21 cellular contexts compared by ENCODE assay signal in genomic region chr12:47280543-47281330, GRCh38.
A peak's percentile ranks its signal among the peaks of the same experiment; 100 is the strongest.
DNase-seq lines count a peak whose midpoint lies in the region; ATAC-seq and TF ChIP-seq lines count a peak whose summit lies in the region.
"Had no signal": no experiment of that assay in that cellular context is flagged by ENCODE, and none has a peak within 500 bp of the region (broad histone marks: within the 10 kb centered on the region; RNA-seq: fewer than 3 reads in every experiment).

No MANE protein-coding gene starts in this region.

- no peaks in the 10 kb centered on the region for H3K9me3 Mint-ChIP-seq in T-helper 2 cell treated with Interferon-gamma antibody and Interleukin-4, amounts not matched to agents 5 μg/mL and 100 μg/mL, for 36 hours
- H3K9me3 Mint-ChIP-seq in activated naive CD8-positive, alpha-beta T cell (ENCODE audit: low read depth), result peaks cover 9% of the 10 kb centered on the region
- no peaks in the 10 kb centered on the region for H3K9me3 Mint-ChIP-seq in progenitor cell of endocrine pancreas (ENCODE audit: low read depth)

- no peak overlapping the region for H3K27ac ChIP-seq in left lung
- H3K27ac ChIP-seq: 22Rv1, prostate gland, transverse colon had no signal

- H3K4me3 Mint-ChIP-seq in T-helper 2 cell treated with Interferon-gamma antibody and Interleukin-4, amounts not matched to agents 5 μg/mL and 100 μg/mL, for 36 hours, result no peak overlapping the region
- no peak overlapping the region for H3K4me3 Mint-ChIP-seq in activated naive CD8-positive, alpha-beta T cell
- H3K4me3 Mint-ChIP-seq in progenitor cell of endocrine pancreas (ENCODE audit: low read depth), result no peak overlapping the region
- H3K4me3 Mint-ChIP-seq: B cell had no signal

- H3K4me3 ChIP-seq in left lung, result no peak overlapping the region
- H3K4me3 ChIP-seq: HAP-1, prostate gland, transverse colon had no signal

- H3K36me3 ChIP-seq in left lung, result no peaks in the 10 kb centered on the region
- H3K36me3 ChIP-seq: HAP-1, prostate gland, transverse colon had no signal

- no peak for TF ChIP-seq CTCF in left lung (IDR thresholded peaks at IDR 0.05)
- TF ChIP-seq CTCF in progenitor cell of endocrine pancreas (IDR thresholded peaks at IDR 0.05; ENCODE audit: unreplicated experiment), result no peak

- H3K9me3 ChIP-seq in left lung, result no peaks in the 10 kb centered on the region
- H3K9me3 ChIP-seq: HAP-1, prostate gland, transverse colon had no signal

- peaks cover 16 to 27% of the 10 kb centered on the region in 2 donors for H3K4me1 ChIP-seq in left lung
- H3K4me1 ChIP-seq: HAP-1, prostate gland had no signal

- H3K27me3 ChIP-seq in left lung, result no peaks in the 10 kb centered on the region
- H3K27me3 ChIP-seq: transverse colon had no signal

- no peak for DNase-seq in T-helper 2 cell treated with Interferon-gamma antibody and Interleukin-4, amounts not matched to agents 5 μg/mL and 100 μg/mL, for 36 hours (ENCODE audit: low spot score)
- DNase-seq in T-helper 2 cell (no peak), Daoy (ENCODE audit: low read depth) (peak; percentile 26), left lung (no peak), progenitor cell of endocrine pancreas (ENCODE audit: low spot score, unreplicated experiment) (no peak), 8988T (no peak)
- DNase-seq: activated CD8-positive, alpha-beta memory T cell treated with anti-CD3 and anti-CD28 coated beads, Interleukin-2, amount 50 U/mL, for 4 hours; activated gamma-delta T cell; Calu3; midbrain; NCI-H1417 treated with DMSO at 0.1 percent for 48 hours; NCI-H510A; RPMI8226; T1000; transverse colon had no signal

- intact Hi-C loops in left lung (cut with DNase I), result no loop called here

- H3K27ac Mint-ChIP-seq in T-helper 2 cell treated with Interferon-gamma antibody and Interleukin-4, amounts not matched to agents 5 μg/mL and 100 μg/mL, for 36 hours, result peak overlapping the region; percentile 33
- peak overlapping the region; percentile 91 for H3K27ac Mint-ChIP-seq in activated naive CD8-positive, alpha-beta T cell
- no peak overlapping the region for H3K27ac Mint-ChIP-seq in progenitor cell of endocrine pancreas
- H3K27ac Mint-ChIP-seq: B cell had no signal

- H3K36me3 Mint-ChIP-seq in T-helper 2 cell treated with Interferon-gamma antibody and Interleukin-4, amounts not matched to agents 5 μg/mL and 100 μg/mL, for 36 hours (ENCODE audit: low read depth), result peaks cover 4% of the 10 kb centered on the region
- H3K36me3 Mint-ChIP-seq in activated naive CD8-positive, alpha-beta T cell, result peaks cover 7% of the 10 kb centered on the region
- H3K36me3 Mint-ChIP-seq in progenitor cell of endocrine pancreas (ENCODE audit: insufficient read depth), result no peaks in the 10 kb centered on the region

- peaks cover 46% of the 10 kb centered on the region for H3K4me1 Mint-ChIP-seq in T-helper 2 cell treated with Interferon-gamma antibody and Interleukin-4, amounts not matched to agents 5 μg/mL and 100 μg/mL, for 36 hours (ENCODE audit: low read depth)
- peaks cover 88% of the 10 kb centered on the region for H3K4me1 Mint-ChIP-seq in activated naive CD8-positive, alpha-beta T cell (ENCODE audit: low read depth)
- peaks cover 5% of the 10 kb centered on the region for H3K4me1 Mint-ChIP-seq in progenitor cell of endocrine pancreas (ENCODE audit: low read depth)

- no peaks in the 10 kb centered on the region for H3K27me3 Mint-ChIP-seq in T-helper 2 cell treated with Interferon-gamma antibody and Interleukin-4, amounts not matched to agents 5 μg/mL and 100 μg/mL, for 36 hours (ENCODE audit: low read depth)
- no peaks in the 10 kb centered on the region for H3K27me3 Mint-ChIP-seq in activated naive CD8-positive, alpha-beta T cell
- H3K27me3 Mint-ChIP-seq in progenitor cell of endocrine pancreas, result no peaks in the 10 kb centered on the region
- H3K27me3 Mint-ChIP-seq: B cell had no signal

- ATAC-seq in left lung (peak; percentile 6), GM18498 (IDR thresholded peaks at IDR 0.05; ENCODE audit: unreplicated experiment) (no peak)
